In genomic region chr13:112115403-112116091, GRCh38 we compare ENCODE assay signal across 24 cellular contexts. TPM values are rescaled to one million over a fixed set of nuclear protein-coding genes. Genes with fewer than 3 reads are reported as not detected.
"Had no signal": no experiment of that assay in that cellular context is flagged by ENCODE, and none has a peak within 500 bp of the region (broad histone marks: within the 10 kb centered on the region; RNA-seq: fewer than 3 reads in every experiment).

No MANE protein-coding gene starts in this region.

- H3K27ac Mint-ChIP-seq: memory B cell; mesothelial cell of epicardium; natural killer cell treated with Interleukin-12 subunit alpha and Interleukin-12 subunit beta and Interleukin-15 and Interleukin-18, amount 100 ng/mL, for 72 hours; progenitor cell of endocrine pancreas; stimulated activated effector memory CD8-positive, alpha-beta T cell treated with anti-CD3 and anti-CD28 coated beads, Interleukin-12 subunit alpha, Interleukin-12 subunit beta, amount 100 ng/mL, for 72 hours had no signal

- H3K4me3 Mint-ChIP-seq: memory B cell; mesothelial cell of epicardium; naive B cell; natural killer cell treated with Interleukin-12 subunit alpha and Interleukin-12 subunit beta and Interleukin-15 and Interleukin-18, amount 100 ng/mL, for 72 hours; stimulated activated effector memory CD8-positive, alpha-beta T cell treated with anti-CD3 and anti-CD28 coated beads, Interleukin-12 subunit alpha, Interleukin-12 subunit beta, amount 100 ng/mL, for 72 hours had no signal

- H3K4me1 Mint-ChIP-seq: memory B cell; mesothelial cell of epicardium; naive B cell; stimulated activated effector memory CD8-positive, alpha-beta T cell treated with anti-CD3 and anti-CD28 coated beads, Interleukin-12 subunit alpha, Interleukin-12 subunit beta, amount 100 ng/mL, for 72 hours had no signal

- H3K36me3 Mint-ChIP-seq: memory B cell; mesothelial cell of epicardium; naive B cell; natural killer cell treated with Interleukin-12 subunit alpha and Interleukin-12 subunit beta and Interleukin-15 and Interleukin-18, amount 100 ng/mL, for 72 hours; stimulated activated effector memory CD8-positive, alpha-beta T cell treated with anti-CD3 and anti-CD28 coated beads, Interleukin-12 subunit alpha, Interleukin-12 subunit beta, amount 100 ng/mL, for 72 hours had no signal

- DNase-seq: effector CD4-positive, alpha-beta T cell; foreskin fibroblast; gastrocnemius medialis; naive B cell; occipital lobe; stimulated activated CD4-positive, alpha-beta T cell treated with anti-CD3 and anti-CD28 coated beads, Interleukin-2, amount 100 ng/mL, for 24 hours; stimulated activated CD4-positive, alpha-beta T cell treated with anti-CD3 and anti-CD28 coated beads, Interleukin-4, amount 100 ng/mL, for 24 hours; stimulated activated naive CD8-positive, alpha-beta T cell treated with anti-CD3 and anti-CD28 coated beads, Interleukin-15, Interleukin-2, amounts not matched to agents 100 U/mL and 50 U/mL, for 24 hours had no signal

- H3K27me3 ChIP-seq: upper lobe of left lung had no signal

- H3K27me3 Mint-ChIP-seq: memory B cell had no signal

- ATAC-seq: gastrocnemius medialis; natural killer cell treated with Interleukin-12 subunit alpha and Interleukin-12 subunit beta and Interleukin-15 and Interleukin-18, amount 100 ng/mL, for 72 hours; sciatic nerve; stimulated activated effector memory CD8-positive, alpha-beta T cell treated with anti-CD3 and anti-CD28 coated beads, Interleukin-12 subunit alpha, Interleukin-12 subunit beta, amount 100 ng/mL, for 72 hours; stimulated activated naive CD8-positive, alpha-beta T cell treated with anti-CD3 and anti-CD28 coated beads, Interleukin-15, Interleukin-2, amounts not matched to agents 100 U/mL and 50 U/mL, for 24 hours had no signal

- H3K36me3 ChIP-seq: gastrocnemius medialis, thoracic aorta, tibial nerve, upper lobe of left lung had no signal

- H3K9me3 Mint-ChIP-seq: memory B cell; mesothelial cell of epicardium; natural killer cell treated with Interleukin-12 subunit alpha and Interleukin-12 subunit beta and Interleukin-15 and Interleukin-18, amount 100 ng/mL, for 72 hours; stimulated activated effector memory CD8-positive, alpha-beta T cell treated with anti-CD3 and anti-CD28 coated beads, Interleukin-12 subunit alpha, Interleukin-12 subunit beta, amount 100 ng/mL, for 72 hours had no signal

- H3K4me3 ChIP-seq: dorsolateral prefrontal cortex, gastrocnemius medialis, lung, mucosa of descending colon, smooth muscle cell, thoracic aorta, tibial nerve, upper lobe of left lung had no signal

RNA-seq across cellular contexts. Expression of gene SOX1, which starts 48.6 kb away (rescaled TPM):
- total RNA-seq: esophagus mucosa; gastrocnemius medialis; glomerular endothelial cell; liver; mesothelial cell of epicardium; natural killer cell treated with Interleukin-12 subunit alpha and Interleukin-12 subunit beta and Interleukin-15 and Interleukin-18, amount 100 ng/mL, for 72 hours; sciatic nerve; smooth muscle cell; thoracic aorta; tibial nerve; upper lobe of left lung had no signal
